ENCODE assay signal across 10 cellular contexts in the genomic region with DNA sequence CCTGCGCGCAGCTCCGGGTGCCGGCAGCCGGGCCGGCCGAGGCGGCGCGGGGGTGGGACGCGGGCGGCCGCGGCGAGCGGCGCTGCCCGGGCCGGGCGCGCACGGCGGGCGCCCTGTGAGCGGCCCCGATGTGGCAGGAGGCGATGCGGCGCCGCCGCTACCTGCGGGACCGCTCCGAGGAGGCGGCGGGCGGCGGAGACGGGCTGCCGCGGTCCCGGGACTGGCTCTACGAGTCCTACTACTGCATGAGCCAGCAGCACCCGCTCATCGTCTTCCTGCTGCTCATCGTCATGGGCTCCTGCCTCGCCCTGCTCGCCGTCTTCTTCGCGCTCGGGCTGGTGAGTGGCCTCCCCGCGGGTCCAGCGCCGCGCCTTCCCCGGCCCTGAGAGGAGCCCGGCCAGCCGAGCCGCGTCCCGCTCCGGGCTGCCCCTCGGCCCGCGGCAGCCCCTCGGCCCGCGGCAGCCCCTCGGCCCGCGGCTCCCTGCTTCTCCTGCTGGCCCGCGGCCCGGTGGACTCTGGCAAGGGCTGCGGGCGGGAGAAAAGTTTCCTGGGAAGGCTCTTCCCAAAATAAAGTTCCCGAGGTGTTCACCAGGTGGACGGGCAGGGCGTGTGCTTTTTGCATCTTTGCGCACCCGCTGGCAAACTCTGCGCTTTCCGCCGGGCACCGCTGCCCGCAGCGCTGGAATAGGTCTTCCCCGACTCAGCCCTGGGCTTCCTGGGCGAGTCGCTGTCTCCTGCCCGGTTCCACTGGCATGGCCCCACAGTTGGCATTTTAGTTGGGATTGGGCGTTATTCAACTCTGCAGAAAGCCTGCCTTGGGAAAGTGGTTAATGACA. TPM values are rescaled to one million over a fixed set of nuclear protein-coding genes. Genes with fewer than 3 reads are reported as not detected.
A peak's percentile ranks its signal among the peaks of the same experiment; 100 is the strongest.
DNase-seq lines count a peak whose midpoint lies in the region; ATAC-seq, FAIRE-seq and TF ChIP-seq lines count a peak whose summit lies in the region.
"Had no signal": no experiment of that assay in that cellular context is flagged by ENCODE, and none has a peak within 500 bp of the region (broad histone marks: within the 10 kb centered on the region; RNA-seq: fewer than 3 reads in every experiment).

No MANE protein-coding gene starts in this region.

- H3K27ac ChIP-seq in angular gyrus (ENCODE audit: low read depth, low read length): peak overlapping the region; percentile 58
- no peak overlapping the region for H3K27ac ChIP-seq in keratinocyte (ENCODE audit: control insufficient read depth, insufficient read depth, low read length)
- peak overlapping the region; percentile 20 for H3K27ac ChIP-seq in temporal lobe (ENCODE audit: low read depth, low read length)
- H3K27ac ChIP-seq: BLaER1 had no signal

- ATAC-seq in GM19035 (IDR thresholded peaks at IDR 0.05; ENCODE audit: unreplicated experiment) (no peak), GM18519 (IDR thresholded peaks at IDR 0.05; ENCODE audit: low FRiP score, unreplicated experiment) (no peak)
- ATAC-seq: HCT116 had no signal

- no peaks in the 10 kb centered on the region for H3K9me1 ChIP-seq in keratinocyte (ENCODE audit: control insufficient read depth, extremely low read depth, insufficient read depth, low read length)

- no peaks in the 10 kb centered on the region for H4K20me1 ChIP-seq in keratinocyte (ENCODE audit: control insufficient read depth, extremely low read depth, insufficient read depth, low read length)
- H4K20me1 ChIP-seq: BLaER1 had no signal

- H3K4me2 ChIP-seq in keratinocyte (ENCODE audit: control insufficient read depth, extremely low read depth, insufficient read depth, low read depth, low read length): peak overlapping the region; percentile 56
- H3K4me2 ChIP-seq: BLaER1 had no signal

- H3K9ac ChIP-seq in keratinocyte (ENCODE audit: control insufficient read depth, extremely low read depth, insufficient read depth, low read length): no peak overlapping the region
- H3K9ac ChIP-seq: BLaER1 had no signal

- no peaks in the 10 kb centered on the region for H3K79me2 ChIP-seq in keratinocyte (ENCODE audit: control insufficient read depth, insufficient read depth, low read length)

- TF ChIP-seq CTCF in keratinocyte (optimal IDR thresholded peaks at IDR 0.05 in 1 of 3, IDR thresholded peaks at IDR 0.05 in 1 of 3, conservative IDR thresholded peaks at IDR 0.05 in 1 of 3; ENCODE audit: extremely low read depth in 1 of 3, insufficient read depth in 2 of 3, low read length in 3 of 3): no peak
- TF ChIP-seq CTCF in D721Med (IDR thresholded peaks at IDR 0.05; ENCODE audit: insufficient read depth, missing control alignments): no peak

- no peak for FAIRE-seq in keratinocyte (lab: Jason Lieb, UNC)
- FAIRE-seq in D721Med (lab: Jason Lieb, UNC): no peak

- peaks cover 43% of the 10 kb centered on the region for H3K27me3 ChIP-seq in keratinocyte (ENCODE audit: control insufficient read depth, extremely low read depth, insufficient read depth, low read length)
- H3K27me3 ChIP-seq: BLaER1 had no signal

- peak overlapping the region; percentile 43 for H2AFZ ChIP-seq in keratinocyte (ENCODE audit: control insufficient read depth, low read length)

- peak; percentile 50 for DNase-seq in NOMO-1 treated with DMSO at 0.1 percent for 48 hours (lab: John Stamatoyannopoulos, UW; ENCODE audit: unreplicated experiment)
- DNase-seq in NOMO-1 treated with dmso at 0.1 percent for 144 hours (lab: John Stamatoyannopoulos, UW; ENCODE audit: unreplicated experiment): no peak
- DNase-seq in keratinocyte (ENCODE audit: low read depth, low spot score): no peak
- no peak for DNase-seq in D721Med (ENCODE audit: insufficient read length, low spot score)

- peak overlapping the region in 2 of 3 experiments; percentile 11 to 16 for H3K4me3 ChIP-seq in keratinocyte (ENCODE audit: control insufficient read depth in 2 of 3, extremely low read depth in 1 of 3, insufficient read depth in 2 of 3, low read depth in 1 of 3, low read length in 3 of 3)
- H3K4me3 ChIP-seq: BLaER1 had no signal

- H3K4me1 ChIP-seq in keratinocyte (ENCODE audit: control insufficient read depth, extremely low read depth, insufficient read depth, low read length): peaks cover 4% of the 10 kb centered on the region
- H3K4me1 ChIP-seq: BLaER1 had no signal

- dilution Hi-C loops in keratinocyte (cut with MboI; ENCODE audit: extremely low pct_ligation_motif_present, low sequenced_read_pairs): no loop called here

- H3K9me3 ChIP-seq in keratinocyte (ENCODE audit: control insufficient read depth, low read depth, low read length): no peaks in the 10 kb centered on the region

- H3K36me3 ChIP-seq in keratinocyte (ENCODE audit: control insufficient read depth in 2 of 2, extremely low read depth in 1 of 2, insufficient read depth in 2 of 2, low read length in 2 of 2): no peaks in the 10 kb centered on the region
- H3K36me3 ChIP-seq: BLaER1 had no signal

RNA-seq across cellular contexts. Expression of a gene that starts 0.4 kb away (rescaled TPM):
- 0.01 to 0.13 TPM in 2 of 3 replicates, not detected in the other for polyA plus RNA-seq in keratinocyte
- not detected for polyA plus RNA-seq in keratinocyte (2011; ENCODE audit: low read depth)
- polyA plus RNA-seq in keratinocyte (2011; cell fraction: cytosol; rRNA removed): 0.07 and 0.32 TPM in 2 replicates
- polyA plus RNA-seq in keratinocyte (2011; cell fraction: nucleus; rRNA removed): 0.11 TPM in 1 of 2 replicates, not detected in the other
- polyA plus RNA-seq in keratinocyte (2012; ENCODE audit: low replicate concordance): not detected in 2 replicates
- polyA minus RNA-seq in keratinocyte: 0.03 TPM in 1 of 3 replicates, not detected in the others
- not detected for polyA minus RNA-seq in keratinocyte (2011; cell fraction: cytosol; rRNA and poly(A)+ RNA removed)
- not detected in 2 replicates for polyA minus RNA-seq in keratinocyte (2011; cell fraction: nucleus; rRNA and poly(A)+ RNA removed)
- 30.2 TPM for total RNA-seq in temporal lobe
